ENCODE assay signal across 10 cellular contexts in the genomic region with DNA sequence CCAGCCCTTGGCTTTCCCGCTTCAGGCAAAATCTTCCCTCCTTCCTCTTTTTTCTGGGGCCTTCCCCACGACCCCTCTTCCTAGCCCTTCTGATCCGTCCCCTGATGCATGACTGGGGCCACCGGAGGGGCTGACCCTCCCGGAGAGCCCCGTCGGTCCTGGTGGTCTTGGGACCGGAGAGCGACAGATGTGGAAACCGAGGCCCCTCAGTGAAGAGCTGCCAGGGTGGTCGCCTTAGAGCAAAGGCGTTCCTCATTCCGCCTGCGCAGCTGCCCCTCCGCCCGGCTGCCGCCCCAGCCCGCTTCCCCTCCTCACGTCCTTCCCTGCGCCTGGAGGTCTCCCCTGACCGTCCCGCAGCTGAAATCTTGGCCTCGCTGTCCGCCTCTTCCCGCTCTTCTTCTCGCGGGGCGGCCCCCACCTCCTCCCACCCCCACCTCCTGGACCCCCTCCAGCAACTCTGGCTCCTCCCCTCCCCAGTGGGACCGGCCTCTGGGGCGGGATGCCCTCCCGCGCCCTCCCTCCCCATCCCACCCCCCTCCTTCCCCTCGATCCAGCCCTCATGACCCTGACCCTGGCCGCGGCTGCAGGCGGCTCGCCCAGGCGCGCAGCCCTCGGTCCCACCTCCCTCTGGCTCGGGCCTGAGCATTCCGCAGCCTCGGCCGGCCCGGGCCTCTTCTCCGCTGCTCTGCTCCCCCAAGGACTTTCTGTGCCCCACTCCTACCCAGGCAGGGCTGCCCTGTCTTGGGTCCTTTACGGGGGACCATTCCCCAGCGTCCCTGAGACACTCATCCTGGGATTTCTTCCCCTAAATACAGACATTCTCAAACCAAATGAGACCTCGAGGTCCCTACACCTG. TPM values are rescaled to one million over a fixed set of nuclear protein-coding genes. Genes with fewer than 3 reads are reported as not detected.
A peak's percentile ranks its signal among the peaks of the same experiment; 100 is the strongest.
DNase-seq lines count a peak whose midpoint lies in the region; ATAC-seq and TF ChIP-seq lines count a peak whose summit lies in the region.
"Had no signal": no experiment of that assay in that cellular context is flagged by ENCODE, and none has a peak within 500 bp of the region (broad histone marks: within the 10 kb centered on the region; RNA-seq: fewer than 3 reads in every experiment).

A gene (minus strand): TSS at position 367 of the 856 bp plus-strand sequence. CDS start 1,020 bp downstream, outside the sequence.

- H3K27me3 Mint-ChIP-seq in activated CD4-positive, alpha-beta memory T cell treated with anti-CD3 and anti-CD28 coated beads, Interleukin-2, amount 10 ng/mL, durations not matched to agents 7 days and 5 days = peaks cover 33% of the 10 kb centered on the region

- POLR2A ChIA-PET in activated CD4-positive, alpha-beta memory T cell treated with anti-CD3 and anti-CD28 coated beads, Interleukin-2, amount 10 ng/mL, durations not matched to agents 7 days and 5 days (lab: Charles Lee) = no interaction called here

- ATAC-seq in SK-N-SH treated with all-trans-retinoic acid at 6 μM for 48 hours (peak; percentile 17; the same call in 2 of the 3 replicates), GM21390 (IDR thresholded peaks at IDR 0.05; ENCODE audit: unreplicated experiment) (no peak)
- ATAC-seq: Panc1 had no signal

- CTCF ChIA-PET in activated CD4-positive, alpha-beta memory T cell treated with anti-CD3 and anti-CD28 coated beads, Interleukin-2, amount 10 ng/mL, durations not matched to agents 7 days and 5 days (lab: Charles Lee) = no interaction called here

- no peaks in the 10 kb centered on the region for H3K4me1 Mint-ChIP-seq in activated CD4-positive, alpha-beta memory T cell treated with anti-CD3 and anti-CD28 coated beads, Interleukin-2, amount 10 ng/mL, durations not matched to agents 7 days and 5 days

- H3K4me3 ChIP-seq in fibroblast of villous mesenchyme (ENCODE audit: low read depth, low read length) = peak within 1 kb of the TSS; percentile 57

- peak; percentile 59 for DNase-seq in fibroblast of villous mesenchyme (ENCODE audit: low read depth)
- DNase-seq in mucosa of gallbladder (ENCODE audit: low spot score) = peak; percentile 44
- DNase-seq in ecto neural progenitor cell (ENCODE audit: low spot score) = no peak
- DNase-seq in activated CD4-positive, alpha-beta memory T cell treated with anti-CD3 and anti-CD28 coated beads, Interleukin-2, amount 10 ng/mL, durations not matched to agents 7 days and 5 days = no peak
- no peak for DNase-seq in NCI-H2227 treated with DMSO at 0.1 percent for 48 hours (lab: John Stamatoyannopoulos, UW)

- H3K4me3 Mint-ChIP-seq in activated CD4-positive, alpha-beta memory T cell treated with anti-CD3 and anti-CD28 coated beads, Interleukin-2, amount 10 ng/mL, durations not matched to agents 7 days and 5 days = no peak within 1 kb of the TSS

- H3K27ac Mint-ChIP-seq in activated CD4-positive, alpha-beta memory T cell treated with anti-CD3 and anti-CD28 coated beads, Interleukin-2, amount 10 ng/mL, durations not matched to agents 7 days and 5 days = no peak within 1 kb of the TSS

- peaks cover 4% of the 10 kb centered on the region for H3K36me3 Mint-ChIP-seq in activated CD4-positive, alpha-beta memory T cell treated with anti-CD3 and anti-CD28 coated beads, Interleukin-2, amount 10 ng/mL, durations not matched to agents 7 days and 5 days (ENCODE audit: low read depth)

- TF ChIP-seq CTCF in fibroblast of villous mesenchyme (IDR thresholded peaks at IDR 0.05; ENCODE audit: insufficient read depth, low read depth, low read length) = no peak
- TF ChIP-seq CTCF in subcutaneous adipose tissue (IDR thresholded peaks at IDR 0.05; ENCODE audit: low read depth) = no peak

- no peaks in the 10 kb centered on the region for H3K9me3 Mint-ChIP-seq in activated CD4-positive, alpha-beta memory T cell treated with anti-CD3 and anti-CD28 coated beads, Interleukin-2, amount 10 ng/mL, durations not matched to agents 7 days and 5 days

TF ChIP-seq in SK-N-SH treated with all-trans-retinoic acid at 6 μM for 48 hours, 23 proteins besides CTCF, POLR2A, EP300 and RAD21:
- no peak for TF ChIP-seq ZNF8 (CRISPR knock-in tag; IDR thresholded peaks at IDR 0.05)
- TF ChIP-seq ZNF70 (CRISPR knock-in tag; IDR thresholded peaks at IDR 0.05) = no peak
- no peak for TF ChIP-seq ZFP3 (CRISPR knock-in tag; IDR thresholded peaks at IDR 0.05)
- TF ChIP-seq, protein P1, sequence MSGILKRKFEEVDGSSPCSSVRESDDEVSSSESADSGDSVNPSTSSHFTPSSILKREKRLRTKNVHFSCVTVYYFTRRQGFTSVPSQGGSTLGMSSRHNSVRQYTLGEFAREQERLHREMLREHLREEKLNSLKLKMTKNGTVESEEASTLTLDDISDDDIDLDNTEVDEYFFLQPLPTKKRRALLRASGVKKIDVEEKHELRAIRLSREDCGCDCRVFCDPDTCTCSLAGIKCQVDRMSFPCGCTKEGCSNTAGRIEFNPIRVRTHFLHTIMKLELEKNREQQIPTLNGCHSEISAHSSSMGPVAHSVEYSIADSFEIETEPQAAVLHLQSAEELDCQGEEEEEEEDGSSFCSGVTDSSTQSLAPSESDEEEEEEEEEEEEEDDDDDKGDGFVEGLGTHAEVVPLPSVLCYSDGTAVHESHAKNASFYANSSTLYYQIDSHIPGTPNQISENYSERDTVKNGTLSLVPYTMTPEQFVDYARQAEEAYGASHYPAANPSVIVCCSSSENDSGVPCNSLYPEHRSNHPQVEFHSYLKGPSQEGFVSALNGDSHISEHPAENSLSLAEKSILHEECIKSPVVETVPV (CRISPR knock-in tag; IDR thresholded peaks at IDR 0.05) = no peak
- TF ChIP-seq ZC3H10 (CRISPR knock-in tag; IDR thresholded peaks at IDR 0.05) = no peak
- no peak for TF ChIP-seq CSDC2 (CRISPR knock-in tag; IDR thresholded peaks at IDR 0.05)
- no peak for TF ChIP-seq ZFP30 (CRISPR knock-in tag; IDR thresholded peaks at IDR 0.05)
- TF ChIP-seq, protein P2, sequence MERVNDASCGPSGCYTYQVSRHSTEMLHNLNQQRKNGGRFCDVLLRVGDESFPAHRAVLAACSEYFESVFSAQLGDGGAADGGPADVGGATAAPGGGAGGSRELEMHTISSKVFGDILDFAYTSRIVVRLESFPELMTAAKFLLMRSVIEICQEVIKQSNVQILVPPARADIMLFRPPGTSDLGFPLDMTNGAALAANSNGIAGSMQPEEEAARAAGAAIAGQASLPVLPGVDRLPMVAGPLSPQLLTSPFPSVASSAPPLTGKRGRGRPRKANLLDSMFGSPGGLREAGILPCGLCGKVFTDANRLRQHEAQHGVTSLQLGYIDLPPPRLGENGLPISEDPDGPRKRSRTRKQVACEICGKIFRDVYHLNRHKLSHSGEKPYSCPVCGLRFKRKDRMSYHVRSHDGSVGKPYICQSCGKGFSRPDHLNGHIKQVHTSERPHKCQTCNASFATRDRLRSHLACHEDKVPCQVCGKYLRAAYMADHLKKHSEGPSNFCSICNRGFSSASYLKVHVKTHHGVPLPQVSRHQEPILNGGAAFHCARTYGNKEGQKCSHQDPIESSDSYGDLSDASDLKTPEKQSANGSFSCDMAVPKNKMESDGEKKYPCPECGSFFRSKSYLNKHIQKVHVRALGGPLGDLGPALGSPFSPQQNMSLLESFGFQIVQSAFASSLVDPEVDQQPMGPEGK (CRISPR knock-in tag; IDR thresholded peaks at IDR 0.05; ENCODE audit: borderline replicate concordance) = no peak
- TF ChIP-seq TCF4 (CRISPR knock-in tag; IDR thresholded peaks at IDR 0.05; ENCODE audit: borderline replicate concordance) = no peak
- no peak for TF ChIP-seq BACH2 (CRISPR knock-in tag; IDR thresholded peaks at IDR 0.05; ENCODE audit: borderline replicate concordance)
- no peak for TF ChIP-seq GLIS3 (CRISPR knock-in tag; IDR thresholded peaks at IDR 0.05)
- no peak for TF ChIP-seq SNAI2 (CRISPR knock-in tag; IDR thresholded peaks at IDR 0.05)

RNA-seq across cellular contexts. Expression of the gene that starts here (rescaled TPM):
- total RNA-seq in fibroblast of villous mesenchyme = 139 and 185 TPM in 2 replicates
- total RNA-seq in mucosa of gallbladder = 143 TPM
- total RNA-seq in subcutaneous adipose tissue = 100 to 1,000 TPM in 3 of 4 donors, 10 to 100 TPM in 1; 83.8 to 433 (median 299) TPM
- not detected for total RNA-seq in activated CD4-positive, alpha-beta memory T cell treated with anti-CD3 and anti-CD28 coated beads, Interleukin-2, amount 10 ng/mL, durations not matched to agents 7 days and 5 days
- total RNA-seq: glomerular endothelial cell had no signal

Comparison
In these comparisons a context has a peak if more than half of its experiments do, and no peak if none do; other contexts are left out.
1. RNA of the gene that starts here (total RNA-seq): 83.8 to 433 TPM in subcutaneous adipose tissue, 139 to 185 TPM in fibroblast of villous mesenchyme and 143 TPM in mucosa of gallbladder (single experiment); not detected in activated CD4-positive, alpha-beta memory T cell treated with anti-CD3 and anti-CD28 coated beads, Interleukin-2, amount 10 ng/mL, durations not matched to agents 7 days and 5 days; every median in the first group is over 10 times any median in the second.
2. DNase-seq: peak in fibroblast of villous mesenchyme (single experiment) and mucosa of gallbladder (single experiment); none in ecto neural progenitor cell (single experiment), activated CD4-positive, alpha-beta memory T cell treated with anti-CD3 and anti-CD28 coated beads, Interleukin-2, amount 10 ng/mL, durations not matched to agents 7 days and 5 days (single experiment) and NCI-H2227 treated with DMSO at 0.1 percent for 48 hours (single experiment).